8 cellular contexts compared by ENCODE assay signal in genomic region chr5:108748354-108749129, GRCh38. TPM values are rescaled to one million over a fixed set of nuclear protein-coding genes. Genes with fewer than 3 reads are reported as not detected.
DNase-seq lines count a peak whose midpoint lies in the region; ATAC-seq and FAIRE-seq lines count a peak whose summit lies in the region.

No MANE protein-coding gene starts in this region.

- H3K27ac ChIP-seq in mesodermal cell (ENCODE audit: low read depth, low read length, severe bottlenecking): peak overlapping the region; percentile 99

- H3K36me3 ChIP-seq in mesodermal cell (ENCODE audit: control insufficient read depth, insufficient read depth, low read length): no peaks in the 10 kb centered on the region

- ATAC-seq in GM21360 (IDR thresholded peaks at IDR 0.05; ENCODE audit: unreplicated experiment): peak; percentile 92

- no peaks in the 10 kb centered on the region for H3K4me1 ChIP-seq in mesodermal cell (ENCODE audit: control insufficient read depth, insufficient read depth, low read length, poor library complexity, severe bottlenecking)

- DNase-seq in Caki2 (ENCODE audit: low read depth) (peak; percentile 99), HT1080 (ENCODE audit: low read depth) (peak; percentile 99), NOMO-1 treated with dmso at 0.1 percent for 144 hours (lab: John Stamatoyannopoulos, UW; ENCODE audit: unreplicated experiment) (peak; percentile 100)
- peak; percentile 97 for DNase-seq in activated CD8-positive, alpha-beta memory T cell treated with anti-CD3 and anti-CD28 coated beads, Interleukin-2, amount 50 U/mL, for 4 hours
- DNase-seq in stimulated activated CD8-positive, alpha-beta memory T cell treated with anti-CD3 and anti-CD28 coated beads, Interleukin-15, amount 100 ng/mL, for 4 hours (ENCODE audit: low read depth in 2 of 2): peak; percentile 95 to 97

- peak overlapping the region; percentile 65 for H3K4me3 ChIP-seq in mesodermal cell (ENCODE audit: extremely low read depth, insufficient read depth, low read length, poor library complexity, severe bottlenecking)

- 0 to 1% methylated on average over 36 to 51 of the region's 72 CpGs for WGBS in mesodermal cell (ENCODE audit: insufficient coverage in 2 of 2), 2 experiments

- in situ Hi-C loops in Caki2 (cut with HindIII; ENCODE audit: low pct_unique_long_range_greater_than_20kb, low sequenced_read_pairs): no loop called here

- no peaks in the 10 kb centered on the region for H3K9me3 ChIP-seq in mesodermal cell (ENCODE audit: control insufficient read depth, low read length)

- peak; percentile 99 for FAIRE-seq in endometrium (lab: Jason Lieb, UNC)

RNA-seq across cellular contexts. Expression of gene FER, which starts 0.8 kb away (rescaled TPM):
- total RNA-seq in Caki2 (2014; rRNA removed; shearing (Covaris generic); ENCODE audit: low replicate concordance): 1.5 and 5.1 TPM in 2 replicates
- 21.9 and 25.2 TPM in 2 replicates for total RNA-seq in HT1080 (2014; rRNA removed; shearing (Covaris generic))
- 7.8 and 12.0 TPM in 2 replicates for polyA plus RNA-seq in HT1080 (2015; cell fraction: cytosol; rRNA removed)
- 23.1 and 24.4 TPM in 2 replicates for polyA plus RNA-seq in HT1080 (2015; cell fraction: nucleus; rRNA removed)
- 10.2 TPM for polyA plus RNA-seq in mesodermal cell (2013, experiment 1 of 2)
- 12.3 TPM for polyA plus RNA-seq in mesodermal cell (2013, experiment 2 of 2)

Comparison
In these comparisons a context has a peak if more than half of its experiments do, and no peak if none do; other contexts are left out.
1. Peak in every context shown above with its lines: DNase-seq, ATAC-seq, H3K4me3 ChIP-seq and H3K27ac ChIP-seq.